Comparison of ENCODE assay signal across 27 cellular contexts in genomic region chr18:78849458-78849857, GRCh38.
"Had no signal": no experiment of that assay in that cellular context is flagged by ENCODE, and none has a peak within 500 bp of the region (broad histone marks: within the 10 kb centered on the region; RNA-seq: fewer than 3 reads in every experiment).

No MANE protein-coding gene starts in this region.

- DNase-seq: colonic mucosa; cortex of kidney; dermis blood vessel endothelial cell; dorsolateral prefrontal cortex; effector CD4-positive, alpha-beta T cell; effector CD8-positive, alpha-beta T cell; effector memory CD4-positive, alpha-beta T cell; effector memory CD8-positive, alpha-beta T cell; endodermal cell; erythroblast; esophagus squamous epithelium; foreskin fibroblast; foreskin keratinocyte; foreskin melanocyte; gastrocnemius medialis; glutamatergic neuron; head of caudate nucleus; heart left ventricle; heart right ventricle had no signal

- H3K36me3 ChIP-seq: colonic mucosa, esophagus squamous epithelium, gastrocnemius medialis, gastroesophageal sphincter, heart left ventricle, heart right ventricle had no signal

- H3K27me3 ChIP-seq: colonic mucosa, esophagus squamous epithelium, foreskin keratinocyte, gastrocnemius medialis, heart left ventricle had no signal

- H3K4me1 ChIP-seq: colonic mucosa, esophagus squamous epithelium, foreskin keratinocyte, gastrocnemius medialis, gastroesophageal sphincter, heart left ventricle, heart right ventricle had no signal

- FAIRE-seq: colon, endometrium, endothelial cell of umbilical vein, frontal cortex had no signal

- H3K9me3 ChIP-seq: colonic mucosa, gastrocnemius medialis had no signal

- H3K27ac ChIP-seq: colonic mucosa, coronary artery, dorsolateral prefrontal cortex, epithelial cell of prostate, esophagus squamous epithelium, foreskin keratinocyte, gastrocnemius medialis, gastroesophageal sphincter, heart left ventricle, heart right ventricle had no signal

- H3K4me3 ChIP-seq: colonic mucosa, coronary artery, dorsolateral prefrontal cortex, esophagus squamous epithelium, gastrocnemius medialis, gastroesophageal sphincter, heart left ventricle, heart right ventricle had no signal

- ATAC-seq: effector memory CD8-positive, alpha-beta T cell; esophagus mucosa; foreskin keratinocyte; gastrocnemius medialis; gastroesophageal sphincter; heart left ventricle; heart right ventricle had no signal
